ENCODE assay signal across 8 cellular contexts in the genomic region with DNA sequence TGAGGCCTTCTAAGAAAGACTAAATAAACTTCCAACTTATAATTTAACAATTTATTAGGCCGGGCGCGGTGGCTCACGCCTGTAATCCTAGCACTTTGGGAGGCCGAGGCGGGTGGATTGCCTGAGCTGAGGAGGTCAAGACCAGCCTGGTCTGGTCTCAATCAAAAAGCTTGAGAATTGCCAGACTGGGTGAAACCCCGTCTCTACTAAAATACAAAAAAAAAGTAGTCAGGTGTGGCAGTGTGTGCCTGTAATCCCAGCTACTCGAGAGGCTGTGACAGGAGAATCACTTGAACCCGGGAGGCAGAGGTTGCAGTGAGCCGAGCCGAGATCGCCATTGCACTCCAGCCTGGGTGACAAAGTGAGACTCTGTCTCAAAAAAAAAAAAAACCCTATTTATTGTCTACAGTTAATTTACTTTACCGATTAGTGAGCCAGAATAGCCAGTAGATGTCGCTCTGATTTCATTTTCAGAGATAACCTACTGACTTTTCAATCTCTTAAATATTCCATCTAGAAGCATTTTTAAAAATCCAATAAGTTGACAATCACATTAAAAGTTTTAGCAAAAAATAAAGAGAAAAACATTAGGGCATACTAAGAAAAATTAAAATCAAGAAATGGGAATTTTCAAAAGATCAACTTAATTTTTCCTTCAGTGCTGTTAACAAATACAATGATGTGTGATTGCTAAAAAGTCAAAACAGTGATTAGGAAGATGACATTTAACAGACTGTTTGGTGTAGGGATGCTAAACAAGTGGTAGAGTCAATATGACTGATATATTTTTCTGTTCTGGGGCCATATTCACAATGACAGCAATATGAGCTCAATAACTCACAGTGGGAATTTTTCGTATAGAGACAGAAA. TPM values are rescaled to one million over a fixed set of nuclear protein-coding genes. Genes with fewer than 3 reads are reported as not detected.
DNase-seq lines count a peak whose midpoint lies in the region; ATAC-seq and TF ChIP-seq lines count a peak whose summit lies in the region.

No MANE protein-coding gene starts in this region.

- peak; percentile 11 for DNase-seq in DMS 273 treated with DMSO at 0.1 percent for 48 hours (lab: John Stamatoyannopoulos, UW)
- peak; percentile 31 for DNase-seq in HS-5 (ENCODE audit: low read depth)
- peak in 1 of 2 experiments; percentile 55 for DNase-seq in PC-9
- DNase-seq in endodermal cell: peak; percentile 61
- DNase-seq in neural progenitor cell (ENCODE audit: low spot score): peak; percentile 73
- DNase-seq in MG63: no peak
- DNase-seq in stimulated activated naive CD4-positive, alpha-beta T cell treated with Interleukin-2 at 50 U/mL for 16 hours (lab: John Stamatoyannopoulos, UW): no peak

- H3K9ac ChIP-seq in endodermal cell (ENCODE audit: extremely low read depth, low read length, poor library complexity, severe bottlenecking) (no peak overlapping the region), neural progenitor cell (no peak overlapping the region)

- WGBS in endodermal cell (ENCODE audit: insufficient coverage in 1 of 2, insufficient read length in 1 of 2), 2 experiments: 53 to 55% methylated on average over 15 of the region's 15 CpGs

- H3K79me2 ChIP-seq in PC-9 (ENCODE audit: low read depth): no peaks in the 10 kb centered on the region
- peaks cover 11% of the 10 kb centered on the region for H3K79me2 ChIP-seq in neural progenitor cell (ENCODE audit: low read depth)

- H3K4me1 ChIP-seq in PC-9 (replicated peaks; ENCODE audit: insufficient read depth): no peaks in the 10 kb centered on the region
- peaks cover 10% of the 10 kb centered on the region for H3K4me1 ChIP-seq in endodermal cell (ENCODE audit: control insufficient read depth, insufficient read depth, low read length)
- H3K4me1 ChIP-seq in neural progenitor cell: peaks cover 39% of the 10 kb centered on the region

- ATAC-seq in HG03565 (IDR thresholded peaks at IDR 0.05; ENCODE audit: unreplicated experiment): no peak

- no peak overlapping the region for H3K4me3 Mint-ChIP-seq in endodermal cell
- no peak overlapping the region for H3K4me3 Mint-ChIP-seq in neural progenitor cell

- TF ChIP-seq CTCF in PC-9 (conservative IDR thresholded peaks at IDR 0.05) (peak; percentile 75), endodermal cell (conservative IDR thresholded peaks at IDR 0.05) (peak; percentile 90), neural progenitor cell (IDR thresholded peaks at IDR 0.05) (peak; percentile 90)

- intact Hi-C loops in PC-9 (cut with micrococcal nuclease; ENCODE audit: unreplicated experiment): loop anchor here (1.0 to 5.0 kb wide), 3 partner anchors 75 to 614 kb away; no protein-coding TSS in a partner anchor

- no peaks in the 10 kb centered on the region for H3K27me3 Mint-ChIP-seq in endodermal cell (ENCODE audit: insufficient read depth)
- H3K27me3 Mint-ChIP-seq in neural progenitor cell (ENCODE audit: insufficient read depth, low read depth): peaks cover 2% of the 10 kb centered on the region

- peak overlapping the region; percentile 33; the same call in 1 of the 2 replicates for H3K4me3 ChIP-seq in PC-9
- no peak overlapping the region for H3K4me3 ChIP-seq in endodermal cell (ENCODE audit: low read length)
- H3K4me3 ChIP-seq in neural progenitor cell: no peak overlapping the region
- no peak overlapping the region for H3K4me3 ChIP-seq in MG63

- H3K27ac ChIP-seq in PC-9 (no peak overlapping the region), endodermal cell (ENCODE audit: low read depth, low read length) (no peak overlapping the region), neural progenitor cell (peak overlapping the region; percentile 20)

- peak overlapping the region; percentile 39 for H3K27ac Mint-ChIP-seq in endodermal cell
- peak overlapping the region; percentile 70 for H3K27ac Mint-ChIP-seq in neural progenitor cell

- POLR2A ChIA-PET in PC-9 (lab: Charles Lee; ENCODE audit: unreplicated experiment): no interaction called here

- H3K9me2 ChIP-seq in PC-9 (ENCODE audit: insufficient read depth): no peaks in the 10 kb centered on the region

- H3K4me2 ChIP-seq in PC-9: peak overlapping the region; percentile 69
- H3K4me2 ChIP-seq in neural progenitor cell: no peak overlapping the region

- no peaks in the 10 kb centered on the region for H3K27me3 ChIP-seq in PC-9 (ENCODE audit: insufficient read depth, low read depth)
- H3K27me3 ChIP-seq in endodermal cell (ENCODE audit: control insufficient read depth, insufficient read depth, low read length, poor library complexity, severe bottlenecking): no peaks in the 10 kb centered on the region
- no peaks in the 10 kb centered on the region for H3K27me3 ChIP-seq in neural progenitor cell
- H3K27me3 ChIP-seq in MG63: no peaks in the 10 kb centered on the region

- H3K9me3 Mint-ChIP-seq in endodermal cell (no peaks in the 10 kb centered on the region), neural progenitor cell (no peaks in the 10 kb centered on the region)

- H3K36me3 Mint-ChIP-seq in endodermal cell (ENCODE audit: low read depth) (no peaks in the 10 kb centered on the region), neural progenitor cell (no peaks in the 10 kb centered on the region)

- H3K4me1 Mint-ChIP-seq in endodermal cell (peaks cover 13% of the 10 kb centered on the region), neural progenitor cell (peaks cover 35% of the 10 kb centered on the region)

- CTCF ChIA-PET in PC-9 (lab: Charles Lee): interaction anchor here (0.6 to 1.6 kb wide), 4 partner anchors 57 to 614 kb away, joined by 4 to 10 read pairs (median 4); no protein-coding TSS in a partner anchor

- H2AFZ ChIP-seq in PC-9 (peak overlapping the region; percentile 70), neural progenitor cell (replicated peaks) (peak overlapping the region; percentile 43)

- no peaks in the 10 kb centered on the region for H4K20me1 ChIP-seq in PC-9 (ENCODE audit: insufficient read depth)
- H4K20me1 ChIP-seq in neural progenitor cell (ENCODE audit: low read depth): no peaks in the 10 kb centered on the region

- H3F3A ChIP-seq in PC-9 (ENCODE audit: insufficient read depth, low read depth) (no peaks in the 10 kb centered on the region), neural progenitor cell (ENCODE audit: low read depth) (peaks cover 43% of the 10 kb centered on the region)

- BruUV-seq in PC-9 (replicated peaks; lab: Mats Ljungman, UMichigan): no TSS peak

- H3K9me3 ChIP-seq in PC-9 (ENCODE audit: insufficient read depth, low read depth) (no peaks in the 10 kb centered on the region), endodermal cell (ENCODE audit: control insufficient read depth, low read length) (no peaks in the 10 kb centered on the region), neural progenitor cell (ENCODE audit: low read depth) (no peaks in the 10 kb centered on the region), MG63 (no peaks in the 10 kb centered on the region)

- H3K36me3 ChIP-seq in PC-9 (ENCODE audit: low read depth): no peaks in the 10 kb centered on the region
- H3K36me3 ChIP-seq in endodermal cell (ENCODE audit: control insufficient read depth, insufficient read depth, low read length): no peaks in the 10 kb centered on the region
- no peaks in the 10 kb centered on the region for H3K36me3 ChIP-seq in neural progenitor cell
- no peaks in the 10 kb centered on the region for H3K36me3 ChIP-seq in MG63

RNA-seq across cellular contexts. Expression of gene SHROOM3, which starts 4.3 kb away (rescaled TPM):
- total RNA-seq in PC-9 (2021) (44.3 and 50.7 TPM in 2 replicates), endodermal cell (10 to 100 TPM; 18.1 to 21.8 TPM), neural progenitor cell (ENCODE audit: low replicate concordance) (36.6 and 52.7 TPM in 2 replicates)
- polyA plus RNA-seq in endodermal cell (2013, experiment 1 of 2): 38.3 TPM
- polyA plus RNA-seq in endodermal cell (2013, experiment 2 of 2): 34.0 TPM
- 6.6 and 10.0 TPM in 2 replicates for total RNA-seq in MG63 (2014; rRNA removed; shearing (Covaris generic); ENCODE audit: low replicate concordance)

RNA-seq across cellular contexts. Expression of gene CCDC158, which starts 9.8 kb away (rescaled TPM):
- total RNA-seq in PC-9 (2021): not detected in 2 replicates
- not detected for total RNA-seq in endodermal cell
- not detected for polyA plus RNA-seq in endodermal cell (2013, experiment 1 of 2)
- polyA plus RNA-seq in endodermal cell (2013, experiment 2 of 2): not detected
- not detected in 2 replicates for total RNA-seq in neural progenitor cell (ENCODE audit: low replicate concordance)
- total RNA-seq in MG63 (2014; rRNA removed; shearing (Covaris generic); ENCODE audit: low replicate concordance): not detected in 2 replicates

Comparison
In these comparisons a context has a peak if more than half of its experiments do, and no peak if none do; other contexts are left out.
1. DNase-seq: peak in DMS 273 treated with DMSO at 0.1 percent for 48 hours (single experiment), HS-5 (single experiment), endodermal cell (single experiment) and neural progenitor cell (single experiment); none in MG63 (single experiment) and stimulated activated naive CD4-positive, alpha-beta T cell treated with Interleukin-2 at 50 U/mL for 16 hours (single experiment).
2. Peak in every context shown above with its lines, with median percentiles within 50 percentile points of each other: CTCF ChIP-seq.